Comparison of ENCODE assay signal across 12 cellular contexts in the genomic region with DNA sequence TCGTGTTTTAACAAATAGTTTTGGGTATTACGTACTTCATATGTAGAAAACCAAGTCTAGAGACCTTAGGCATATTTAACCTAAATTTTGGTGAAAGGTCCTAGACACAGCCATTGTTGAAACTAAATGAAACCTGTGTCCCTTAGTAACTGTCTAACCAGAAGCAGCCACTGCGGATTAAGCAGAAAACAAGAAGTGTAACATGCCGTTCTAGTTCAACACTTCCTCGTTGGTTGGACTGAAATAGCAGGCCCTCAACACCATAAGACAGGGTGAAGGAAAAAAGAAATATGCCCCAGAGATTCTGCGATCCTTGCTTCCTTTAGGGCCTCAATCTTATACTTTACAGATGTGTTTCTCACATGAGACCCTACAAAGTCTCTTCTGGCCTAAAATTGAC. TPM values are rescaled to one million over a fixed set of nuclear protein-coding genes. Genes with fewer than 3 reads are reported as not detected.
A peak's percentile ranks its signal among the peaks of the same experiment; 100 is the strongest.
DNase-seq lines count a peak whose midpoint lies in the region; ATAC-seq and TF ChIP-seq lines count a peak whose summit lies in the region.
"Had no signal": no experiment of that assay in that cellular context is flagged by ENCODE, and none has a peak within 500 bp of the region (broad histone marks: within the 10 kb centered on the region; RNA-seq: fewer than 3 reads in every experiment).

No MANE protein-coding gene starts in this region.

- TF ChIP-seq POLR2A in NB4 (IDR thresholded peaks at IDR 0.05; ENCODE audit: extremely low read depth, insufficient read length): no peak

- no peaks in the 10 kb centered on the region for H3K36me3 ChIP-seq in parathyroid adenoma (ENCODE audit: control insufficient read depth, insufficient read depth, low read length)

- no peaks in the 10 kb centered on the region for H3K9me3 Mint-ChIP-seq in activated CD8-positive, alpha-beta memory T cell treated with anti-CD3 and anti-CD28 coated beads, Interleukin-2, amount 10 ng/mL, durations not matched to agents 7 days and 5 days (ENCODE audit: low read depth)
- H3K9me3 Mint-ChIP-seq in activated naive CD8-positive, alpha-beta T cell treated with anti-CD3 and anti-CD28 coated beads, Interleukin-2, amount 50 U/mL, for 24 hours: no peaks in the 10 kb centered on the region

- CTCF ChIA-PET in activated CD8-positive, alpha-beta memory T cell treated with anti-CD3 and anti-CD28 coated beads, Interleukin-2, amount 10 ng/mL, durations not matched to agents 7 days and 5 days (lab: Charles Lee): no interaction called here

- H3K36me3 Mint-ChIP-seq in activated CD8-positive, alpha-beta memory T cell treated with anti-CD3 and anti-CD28 coated beads, Interleukin-2, amount 10 ng/mL, durations not matched to agents 7 days and 5 days: peaks cover 10% of the 10 kb centered on the region
- H3K36me3 Mint-ChIP-seq in activated naive CD8-positive, alpha-beta T cell treated with anti-CD3 and anti-CD28 coated beads, Interleukin-2, amount 50 U/mL, for 24 hours (ENCODE audit: low read depth): peaks cover 2% of the 10 kb centered on the region

- H3K79me2 ChIP-seq in parathyroid adenoma: peaks cover 3% of the 10 kb centered on the region

- no peaks in the 10 kb centered on the region for H3K27me3 ChIP-seq in parathyroid adenoma (ENCODE audit: control insufficient read depth, insufficient read depth, low read length)

- no peak for DNase-seq in activated CD8-positive, alpha-beta memory T cell treated with anti-CD3 and anti-CD28 coated beads, Interleukin-2, amount 10 ng/mL, durations not matched to agents 7 days and 5 days
- no peak for DNase-seq in activated CD8-positive, alpha-beta memory T cell treated with anti-CD3 and anti-CD28 coated beads, Interleukin-2, amount 50 U/mL, for 4 hours
- DNase-seq in NB4 (ENCODE audit: low read depth): peak; percentile 56
- no peak for DNase-seq in activated naive CD8-positive, alpha-beta T cell treated with anti-CD3 and anti-CD28 coated beads, Interleukin-2, amount 50 U/mL, for 24 hours
- DNase-seq in cerebellar cortex (ENCODE audit: low spot score): no peak
- no peak for DNase-seq in DMS 273 (lab: John Stamatoyannopoulos, UW; ENCODE audit: unreplicated experiment)
- no peak for DNase-seq in NCI-H2081 (lab: John Stamatoyannopoulos, UW)
- DNase-seq: activated CD8-positive, alpha-beta memory T cell treated with anti-CD3 and anti-CD28 coated beads for 24 hours; central memory CD4-positive, alpha-beta T cell; NCI-H2029 had no signal

- peaks cover 31% of the 10 kb centered on the region for H3K4me1 Mint-ChIP-seq in activated CD8-positive, alpha-beta memory T cell treated with anti-CD3 and anti-CD28 coated beads, Interleukin-2, amount 10 ng/mL, durations not matched to agents 7 days and 5 days
- H3K4me1 Mint-ChIP-seq in activated naive CD8-positive, alpha-beta T cell treated with anti-CD3 and anti-CD28 coated beads, Interleukin-2, amount 50 U/mL, for 24 hours: peaks cover 25% of the 10 kb centered on the region

- H3K27ac Mint-ChIP-seq in activated CD8-positive, alpha-beta memory T cell treated with anti-CD3 and anti-CD28 coated beads, Interleukin-2, amount 10 ng/mL, durations not matched to agents 7 days and 5 days: no peak overlapping the region
- no peak overlapping the region for H3K27ac Mint-ChIP-seq in activated naive CD8-positive, alpha-beta T cell treated with anti-CD3 and anti-CD28 coated beads, Interleukin-2, amount 50 U/mL, for 24 hours

- TF ChIP-seq CTCF in NB4 (IDR thresholded peaks at IDR 0.05; ENCODE audit: low read depth, low read length) (no peak), parathyroid adenoma (IDR thresholded peaks at IDR 0.05) (no peak)

- no peak overlapping the region for H2AFZ ChIP-seq in parathyroid adenoma

- H3K27me3 Mint-ChIP-seq in activated CD8-positive, alpha-beta memory T cell treated with anti-CD3 and anti-CD28 coated beads, Interleukin-2, amount 10 ng/mL, durations not matched to agents 7 days and 5 days: no peaks in the 10 kb centered on the region
- no peaks in the 10 kb centered on the region for H3K27me3 Mint-ChIP-seq in activated naive CD8-positive, alpha-beta T cell treated with anti-CD3 and anti-CD28 coated beads, Interleukin-2, amount 50 U/mL, for 24 hours

- H3K9me3 ChIP-seq in parathyroid adenoma (ENCODE audit: control insufficient read depth, low read length): no peaks in the 10 kb centered on the region

- peak overlapping the region; percentile 2 for H3K4me3 ChIP-seq in NB4 (ENCODE audit: low read depth, low read length)
- peak overlapping the region; percentile 11 for H3K4me3 ChIP-seq in parathyroid adenoma (ENCODE audit: low read depth, low read length)
- H3K4me3 ChIP-seq: lung had no signal

- H3K4me1 ChIP-seq in parathyroid adenoma: peaks cover 9% of the 10 kb centered on the region

- no peak for ATAC-seq in activated CD8-positive, alpha-beta memory T cell treated with anti-CD3 and anti-CD28 coated beads, Interleukin-2, amount 10 ng/mL, durations not matched to agents 7 days and 5 days
- ATAC-seq in activated naive CD8-positive, alpha-beta T cell treated with anti-CD3 and anti-CD28 coated beads, Interleukin-2, amount 50 U/mL, for 24 hours: no peak

- no peak overlapping the region for H3K9ac ChIP-seq in parathyroid adenoma

- H3K4me2 ChIP-seq in parathyroid adenoma (ENCODE audit: low read length): peak overlapping the region; percentile 55

- H3K4me3 Mint-ChIP-seq in activated CD8-positive, alpha-beta memory T cell treated with anti-CD3 and anti-CD28 coated beads, Interleukin-2, amount 10 ng/mL, durations not matched to agents 7 days and 5 days: peak overlapping the region; percentile 60
- H3K4me3 Mint-ChIP-seq in activated naive CD8-positive, alpha-beta T cell treated with anti-CD3 and anti-CD28 coated beads, Interleukin-2, amount 50 U/mL, for 24 hours: peak overlapping the region; percentile 83

- H3K27ac ChIP-seq in parathyroid adenoma: peak overlapping the region; percentile 19

RNA-seq across cellular contexts. Expression of gene NAA40, which starts 2.0 kb away (rescaled TPM):
- 10 to 100 TPM; 37.0 to 46.0 TPM for total RNA-seq in activated CD8-positive, alpha-beta memory T cell treated with anti-CD3 and anti-CD28 coated beads, Interleukin-2, amount 10 ng/mL, durations not matched to agents 7 days and 5 days

RNA-seq across cellular contexts. Expression of gene RCOR2, which starts 23.8 kb away (rescaled TPM):
- total RNA-seq in activated CD8-positive, alpha-beta memory T cell treated with anti-CD3 and anti-CD28 coated beads, Interleukin-2, amount 10 ng/mL, durations not matched to agents 7 days and 5 days: under 1 TPM; 0.16 to 0.47 TPM

RNA-seq across cellular contexts. Expression of gene COX8A, which starts 33.6 kb away (rescaled TPM):
- total RNA-seq in activated CD8-positive, alpha-beta memory T cell treated with anti-CD3 and anti-CD28 coated beads, Interleukin-2, amount 10 ng/mL, durations not matched to agents 7 days and 5 days: 100 to 1,000 TPM; 445 to 484 TPM

RNA-seq across cellular contexts. Expression of gene OTUB1, which starts 45.5 kb away (rescaled TPM):
- total RNA-seq in activated CD8-positive, alpha-beta memory T cell treated with anti-CD3 and anti-CD28 coated beads, Interleukin-2, amount 10 ng/mL, durations not matched to agents 7 days and 5 days: 10 to 100 TPM; 90.1 to 97.6 TPM
